ENCODE assay signal across 19 cellular contexts in genomic region chr14:49287004-49287403, GRCh38.
"Had no signal": no experiment of that assay in that cellular context is flagged by ENCODE, and none has a peak within 500 bp of the region (broad histone marks: within the 10 kb centered on the region; RNA-seq: fewer than 3 reads in every experiment).

No MANE protein-coding gene starts in this region.

- H3K9me3 Mint-ChIP-seq: nephron; stimulated activated memory B cell treated with anti-CD40 and anti-IgM and Interleukin-4, amounts not matched to agents 10 μg/mL and 1 μg/mL and 100 μg/mL, for 72 hours; type B pancreatic cell had no signal

- H3K36me3 Mint-ChIP-seq: naive thymus-derived CD4-positive, alpha-beta T cell; stimulated activated memory B cell treated with anti-CD40 and anti-IgM and Interleukin-4, amounts not matched to agents 10 μg/mL and 1 μg/mL and 100 μg/mL, for 72 hours; type B pancreatic cell had no signal

- H3K27ac Mint-ChIP-seq: naive thymus-derived CD4-positive, alpha-beta T cell; nephron; stimulated activated memory B cell treated with anti-CD40 and anti-IgM and Interleukin-4, amounts not matched to agents 10 μg/mL and 1 μg/mL and 100 μg/mL, for 72 hours; type B pancreatic cell had no signal

- H3K4me3 ChIP-seq: coronary artery, esophagus muscularis mucosa, pancreas, testis, tibial artery had no signal

- H3K4me1 Mint-ChIP-seq: naive thymus-derived CD4-positive, alpha-beta T cell; nephron; stimulated activated memory B cell treated with anti-CD40 and anti-IgM and Interleukin-4, amounts not matched to agents 10 μg/mL and 1 μg/mL and 100 μg/mL, for 72 hours had no signal

- ATAC-seq: left lobe of liver; naive thymus-derived CD4-positive, alpha-beta T cell; pancreas; sciatic nerve; stimulated activated memory B cell treated with anti-CD40 and anti-IgM and Interleukin-4, amounts not matched to agents 10 μg/mL and 1 μg/mL and 100 μg/mL, for 72 hours; stimulated activated naive CD8-positive, alpha-beta T cell treated with anti-CD3 and anti-CD28 coated beads, Interleukin-15, Interleukin-2, amounts not matched to agents 100 U/mL and 50 U/mL, for 24 hours had no signal

- H3K4me3 Mint-ChIP-seq: naive thymus-derived CD4-positive, alpha-beta T cell; nephron; stimulated activated memory B cell treated with anti-CD40 and anti-IgM and Interleukin-4, amounts not matched to agents 10 μg/mL and 1 μg/mL and 100 μg/mL, for 72 hours; type B pancreatic cell had no signal

- DNase-seq: dermis blood vessel endothelial cell; effector memory CD4-positive, alpha-beta T cell; hypothalamus; mesendoderm; midbrain; naive thymus-derived CD4-positive, alpha-beta T cell; pancreas; stimulated activated CD4-positive, alpha-beta T cell treated with anti-CD3 and anti-CD28 coated beads, Interleukin-4, amount 100 ng/mL, for 4 hours; stimulated activated naive CD8-positive, alpha-beta T cell treated with anti-CD3 and anti-CD28 coated beads, Interleukin-15, Interleukin-2, amounts not matched to agents 100 U/mL and 50 U/mL, for 24 hours; substantia nigra; testis; tibial artery had no signal
